Comparison of ENCODE assay signal across 17 cellular contexts in the genomic region with DNA sequence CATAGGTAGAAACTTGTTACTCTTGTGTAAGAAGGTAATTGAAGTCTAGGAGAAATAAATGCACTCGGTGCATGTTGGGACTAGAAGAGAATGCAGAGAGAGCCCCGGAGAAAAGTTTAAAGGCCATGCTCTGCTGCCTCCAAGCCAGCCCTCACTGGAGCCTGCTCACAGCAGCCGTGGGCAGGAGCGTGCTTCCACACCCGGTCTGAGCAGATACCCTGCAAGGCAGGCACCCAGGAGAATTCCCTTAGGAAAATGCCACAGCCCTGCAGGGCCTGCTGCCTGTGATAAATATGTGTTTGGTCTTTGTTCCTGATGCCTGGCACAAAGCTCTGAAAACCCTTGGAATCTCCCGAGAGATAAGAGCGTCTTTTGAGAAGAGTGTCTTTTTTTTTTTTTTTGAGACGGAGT. TPM values are rescaled to one million over a fixed set of nuclear protein-coding genes. Genes with fewer than 3 reads are reported as not detected.
A peak's percentile ranks its signal among the peaks of the same experiment; 100 is the strongest.
DNase-seq lines count a peak whose midpoint lies in the region; TF ChIP-seq lines count a peak whose summit lies in the region.
"Had no signal": no experiment of that assay in that cellular context is flagged by ENCODE, and none has a peak within 500 bp of the region (broad histone marks: within the 10 kb centered on the region; RNA-seq: fewer than 3 reads in every experiment).

No MANE protein-coding gene starts in this region.

- H3K4me1 ChIP-seq in Caco-2 = peaks cover 53% of the 10 kb centered on the region

- H3K4me1 Mint-ChIP-seq in Caco-2 (ENCODE audit: low read depth, unreplicated experiment) = peaks cover 41% of the 10 kb centered on the region

- H3K4me3 Mint-ChIP-seq in Caco-2 (ENCODE audit: unreplicated experiment) = peak overlapping the region; percentile 21
- H3K4me3 Mint-ChIP-seq: activated CD4-positive, alpha-beta T cell treated with anti-CD3 and anti-CD28 coated beads, Interleukin-2, amount 10 ng/mL, durations not matched to agents 7 days and 5 days; activated T-cell treated with anti-CD3 and anti-CD28 coated beads, Interleukin-2, amount 50 U/mL, for 24 hours had no signal

- 49 to 75% methylated on average over 7 to 8 of the region's 8 CpGs for WGBS in lower leg skin, 2 donors

- DNase-seq in Caco-2 (peak; percentile 39 to 71), glomerular visceral epithelial cell (ENCODE audit: extremely low spot score) (peak; percentile 58), posterior vena cava (ENCODE audit: low spot score) (peak; percentile 77), HEK293T (ENCODE audit: extremely low spot score) (no peak), lower leg skin (ENCODE audit: low spot score in 2 of 2) (no peak), epidermal melanocyte (ENCODE audit: insufficient read length, low spot score) (no peak)
- no peak for DNase-seq in activated effector memory CD4-positive, alpha-beta T cell treated with anti-CD3 and anti-CD28 coated beads, Interleukin-2, amount 50 U/mL, for 16 hours
- DNase-seq: activated CD4-positive, alpha-beta T cell treated with anti-CD3 and anti-CD28 coated beads, Interleukin-2, amount 10 ng/mL, durations not matched to agents 7 days and 5 days; activated T-cell treated with anti-CD3 and anti-CD28 coated beads, Interleukin-2, amount 50 U/mL, for 24 hours; AML-193; DMS53; midbrain; NCI-H1417; stimulated activated CD4-positive, alpha-beta T cell treated with anti-CD3 and anti-CD28 coated beads, Interleukin-15, amount 100 ng/mL, for 24 hours; T-helper 2 cell had no signal

- peak overlapping the region; percentile 7; the same call in 1 of the 2 replicates for H3K27ac ChIP-seq in VCaP
- H3K27ac ChIP-seq: KMS-11 had no signal

- peak overlapping the region; percentile 42 for H3K27ac Mint-ChIP-seq in Caco-2 (ENCODE audit: unreplicated experiment)
- H3K27ac Mint-ChIP-seq: activated CD4-positive, alpha-beta T cell treated with anti-CD3 and anti-CD28 coated beads, Interleukin-2, amount 10 ng/mL, durations not matched to agents 7 days and 5 days; activated T-cell treated with anti-CD3 and anti-CD28 coated beads, Interleukin-2, amount 50 U/mL, for 24 hours had no signal

- TF ChIP-seq CTCF in Caco-2 (IDR thresholded peaks at IDR 0.05; ENCODE audit: insufficient read depth in 1 of 2, low read depth in 1 of 2, low read length in 1 of 2, severe bottlenecking in 1 of 2, unreplicated experiment in 1 of 2) (no peak), VCaP (conservative IDR thresholded peaks at IDR 0.05) (no peak), lower leg skin (IDR thresholded peaks at IDR 0.05) (no peak)

- no peak for TF ChIP-seq POLR2A in lower leg skin (IDR thresholded peaks at IDR 0.05)

- H3K4me3 ChIP-seq in Caco-2 (ENCODE audit: low read depth, low read length) (no peak overlapping the region), lower leg skin (ENCODE audit: low read depth, poor library complexity, severe bottlenecking) (no peak overlapping the region)

- H3K36me3 Mint-ChIP-seq in Caco-2 (ENCODE audit: insufficient read depth, unreplicated experiment) = peaks cover 9% of the 10 kb centered on the region

- no peaks in the 10 kb centered on the region for H3K9me3 Mint-ChIP-seq in Caco-2 (ENCODE audit: unreplicated experiment)
- H3K9me3 Mint-ChIP-seq: activated CD4-positive, alpha-beta T cell treated with anti-CD3 and anti-CD28 coated beads, Interleukin-2, amount 10 ng/mL, durations not matched to agents 7 days and 5 days; activated T-cell treated with anti-CD3 and anti-CD28 coated beads, Interleukin-2, amount 50 U/mL, for 24 hours had no signal

- H3K27me3 ChIP-seq in Caco-2 (replicated peaks; ENCODE audit: control insufficient read depth, insufficient read depth, low read length) = no peaks in the 10 kb centered on the region

- H3K27me3 Mint-ChIP-seq in Caco-2 (ENCODE audit: insufficient read depth, unreplicated experiment) = no peaks in the 10 kb centered on the region

- H3K9me3 ChIP-seq in Caco-2 = no peaks in the 10 kb centered on the region

- intact Hi-C loops in Caco-2 (cut with micrococcal nuclease; ENCODE audit: unreplicated experiment) (no loop called here), posterior vena cava (cut with DNase I) (no loop called here), lower leg skin (cut with DNase I; ENCODE audit: low total_unique reads) (no loop called here)

- POLR2A ChIA-PET in Caco-2 (lab: Charles Lee) = no interaction called here
- POLR2A ChIA-PET in HEK293T (lab: Yijun Ruan, JAX) = no interaction called here

- CTCF ChIA-PET in Caco-2 (lab: Charles Lee) (no interaction called here), HEK293T (lab: Yijun Ruan, JAX) (no interaction called here)

- no TSS peak for BruUV-seq in Caco-2 (replicated peaks; lab: Mats Ljungman, UMichigan)

- no peaks in the 10 kb centered on the region for H3K36me3 ChIP-seq in Caco-2 (ENCODE audit: control insufficient read depth, insufficient read depth, low read length)

TF ChIP-seq in HEK293T, 16 proteins besides CTCF, POLR2A, EP300 and RAD21:
- TF ChIP-seq LEF1 (IDR thresholded peaks at IDR 0.05; ENCODE audit: borderline replicate concordance) (no peak), TARDBP (IDR thresholded peaks at IDR 0.05) (no peak), L3MBTL2 (conservative IDR thresholded peaks at IDR 0.05) (no peak), SP1 (IDR thresholded peaks at IDR 0.05) (no peak), CTBP1 (IDR thresholded peaks at IDR 0.05; ENCODE audit: borderline replicate concordance) (no peak), HDGF (IDR thresholded peaks at IDR 0.05; ENCODE audit: borderline replicate concordance) (no peak), PKNOX1 (IDR thresholded peaks at IDR 0.05) (no peak), FOXA1 (IDR thresholded peaks at IDR 0.05) (no peak), BHLHE40 (IDR thresholded peaks at IDR 0.05; ENCODE audit: borderline replicate concordance) (no peak), NFRKB (IDR thresholded peaks at IDR 0.05) (no peak), SUZ12 (IDR thresholded peaks at IDR 0.05) (no peak), ZNF384 (IDR thresholded peaks at IDR 0.05) (no peak), ELF4 (IDR thresholded peaks at IDR 0.05) (no peak), FOXK2 (IDR thresholded peaks at IDR 0.05) (no peak), ARNT (IDR thresholded peaks at IDR 0.05) (no peak), FOXM1 (IDR thresholded peaks at IDR 0.05; ENCODE audit: borderline replicate concordance) (no peak)

RNA-seq across cellular contexts. Expression of gene C2CD2, which starts 22.8 kb away (rescaled TPM):
- total RNA-seq in Caco-2 (2022) (12.6 and 13.5 TPM in 2 replicates), posterior vena cava (10 to 100 TPM; 28.0 to 43.1 TPM), lower leg skin (10 to 100 TPM; 39.4 to 79.5 (median 49.4) TPM)

RNA-seq across cellular contexts. Expression of gene PRDM15, which starts 51.9 kb away (rescaled TPM):
- 5.6 and 8.2 TPM in 2 replicates for total RNA-seq in Caco-2 (2022)
- 1 to 10 TPM; 2.9 to 5.0 TPM for total RNA-seq in posterior vena cava
- 10 to 100 TPM in 2 of 4 donors, 1 to 10 TPM in 2; 4.7 to 26.9 (median 9.1) TPM for total RNA-seq in lower leg skin

Comparison
In these comparisons a context has a peak if more than half of its experiments do, and no peak if none do; other contexts are left out.
1. DNase-seq: peak in Caco-2 (2 of 2), glomerular visceral epithelial cell (single experiment) and posterior vena cava (single experiment); none in HEK293T (single experiment), lower leg skin (0 of 2), epidermal melanocyte (single experiment) and activated effector memory CD4-positive, alpha-beta T cell treated with anti-CD3 and anti-CD28 coated beads, Interleukin-2, amount 50 U/mL, for 16 hours (single experiment).